In the genomic region with DNA sequence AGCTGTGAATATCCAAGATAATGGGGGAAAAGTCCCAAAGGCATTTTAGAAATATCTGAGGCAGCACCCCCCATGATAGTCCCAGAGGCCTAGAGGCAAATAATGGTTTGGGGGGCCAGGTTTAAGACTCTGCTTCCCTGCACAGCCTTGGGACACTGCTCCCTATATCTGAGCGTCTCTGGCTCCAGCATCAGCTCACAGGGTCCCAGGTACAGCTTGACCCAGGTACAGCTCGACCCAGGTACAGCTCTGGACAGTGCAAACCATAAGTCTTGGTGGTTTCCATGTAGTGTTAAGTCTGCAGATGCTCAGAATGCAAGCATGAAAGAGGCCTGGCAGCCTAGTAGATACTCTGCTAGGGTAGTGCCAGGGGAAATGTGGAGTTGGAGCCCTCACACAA, we compare ENCODE assay signal across 30 cellular contexts. TPM values are rescaled to one million over a fixed set of nuclear protein-coding genes. Genes with fewer than 3 reads are reported as not detected.
"Had no signal": no experiment of that assay in that cellular context is flagged by ENCODE, and none has a peak within 500 bp of the region (broad histone marks: within the 10 kb centered on the region; RNA-seq: fewer than 3 reads in every experiment).

No MANE protein-coding gene starts in this region.

- ATAC-seq: activated CD4-positive, CD25-positive, alpha-beta regulatory T cell treated with anti-CD3 and anti-CD28 coated beads, Interleukin-2, amount 50 U/mL, for 24 hours; activated CD8-positive, alpha-beta T cell treated with anti-CD3 and anti-CD28 coated beads for 36 hours; activated T-cell treated with anti-CD3 and anti-CD28 coated beads, Interleukin-2, amount 50 U/mL, for 4 hours; activated T-helper 17 cell treated with anti-CD3 and anti-CD28 coated beads, Interleukin-2, amount 50 U/mL, for 72 hours; effector memory CD8-positive, alpha-beta T cell; gastroesophageal sphincter had no signal

- H3K9me3 ChIP-seq: esophagus muscularis mucosa, gastroesophageal sphincter had no signal

- H3K36me3 ChIP-seq: brain microvascular endothelial cell, esophagus muscularis mucosa, gastroesophageal sphincter had no signal

- H3K4me3 Mint-ChIP-seq: activated B cell treated with CpG ODN at 0.5 μM for 24 hours; activated CD8-positive, alpha-beta T cell treated with anti-CD3 and anti-CD28 coated beads for 36 hours; activated naive CD8-positive, alpha-beta T cell; activated T-cell treated with anti-CD3 and anti-CD28 coated beads, Interleukin-2, amount 50 U/mL, for 4 hours; activated T-helper 17 cell treated with anti-CD3 and anti-CD28 coated beads, Interleukin-2, amount 50 U/mL, for 72 hours; central memory CD8-positive, alpha-beta T cell; effector memory CD8-positive, alpha-beta T cell had no signal

- H3K4me1 Mint-ChIP-seq: activated B cell treated with CpG ODN at 0.5 μM for 24 hours; activated T-helper 17 cell treated with anti-CD3 and anti-CD28 coated beads, Interleukin-2, amount 50 U/mL, for 72 hours; central memory CD8-positive, alpha-beta T cell had no signal

- H3K27me3 ChIP-seq: brain microvascular endothelial cell, esophagus muscularis mucosa, gastroesophageal sphincter had no signal

- H3K27ac ChIP-seq: brain microvascular endothelial cell, coronary artery, esophagus muscularis mucosa, gastroesophageal sphincter, VCaP had no signal

- H3K9me3 Mint-ChIP-seq: activated B cell treated with CpG ODN at 0.5 μM for 24 hours; activated CD8-positive, alpha-beta T cell treated with anti-CD3 and anti-CD28 coated beads for 36 hours; activated T-cell treated with anti-CD3 and anti-CD28 coated beads, Interleukin-2, amount 50 U/mL, for 4 hours; activated T-helper 17 cell treated with anti-CD3 and anti-CD28 coated beads, Interleukin-2, amount 50 U/mL, for 72 hours; central memory CD8-positive, alpha-beta T cell; effector memory CD8-positive, alpha-beta T cell had no signal

- H3K36me3 Mint-ChIP-seq: activated naive CD8-positive, alpha-beta T cell had no signal

- H3K4me1 ChIP-seq: esophagus muscularis mucosa, gastroesophageal sphincter had no signal

- H3K27ac Mint-ChIP-seq: activated B cell treated with CpG ODN at 0.5 μM for 24 hours; activated CD8-positive, alpha-beta T cell treated with anti-CD3 and anti-CD28 coated beads for 36 hours; activated naive CD8-positive, alpha-beta T cell; activated T-helper 17 cell treated with anti-CD3 and anti-CD28 coated beads, Interleukin-2, amount 50 U/mL, for 72 hours; effector memory CD8-positive, alpha-beta T cell had no signal

- FAIRE-seq: astrocyte, bronchial epithelial cell had no signal

- DNase-seq: activated B cell treated with CpG ODN at 0.5 μM for 24 hours; activated CD4-positive, alpha-beta T cell treated with anti-CD3 and anti-CD28 coated beads for 48 hours; activated CD4-positive, alpha-beta T cell treated with anti-CD3 and anti-CD28 coated beads, Interleukin-2, amount 50 U/mL, for 1 hour; activated CD4-positive, alpha-beta T cell treated with anti-CD3 and anti-CD28 coated beads, Interleukin-2, amount 50 U/mL, for 48 hours; activated CD8-positive, alpha-beta memory T cell treated with anti-CD3 and anti-CD28 coated beads for 24 hours; activated CD8-positive, alpha-beta T cell treated with anti-CD3 and anti-CD28 coated beads for 36 hours; activated effector memory CD4-positive, alpha-beta T cell treated with Interleukin-2 at 50 U/mL for 16 hours; activated gamma-delta T cell treated with Interleukin-2 at 50 U/mL for 16 hours; activated naive CD4-positive, alpha-beta T cell treated with anti-CD3 and anti-CD28 coated beads, Interleukin-2, amount 50 U/mL, for 16 hours; activated naive CD4-positive, alpha-beta T cell treated with Interleukin-2 at 50 U/mL for 16 hours; activated T-cell treated with anti-CD3 and anti-CD28 coated beads, Interleukin-2, amount 50 U/mL, for 4 hours; amniotic stem cell; anterior cingulate cortex; brain microvascular endothelial cell; dermis blood vessel endothelial cell; effector CD4-positive, alpha-beta T cell; effector memory CD8-positive, alpha-beta T cell; erythroblast; foreskin melanocyte; T-helper 2 cell had no signal

- H3K4me3 ChIP-seq: coronary artery, esophagus muscularis mucosa, gastroesophageal sphincter had no signal

RNA-seq across cellular contexts. Expression of a gene that starts 47.0 kb away (rescaled TPM):
- total RNA-seq: activated B cell treated with CpG ODN at 0.5 μM for 24 hours, dermis blood vessel endothelial cell, esophagus muscularis mucosa had no signal
